In genomic region chr21:43786423-43787179, GRCh38 we compare ENCODE assay signal across 2 cellular contexts.
TF ChIP-seq lines count a peak whose summit lies in the region.

No MANE protein-coding gene starts in this region.

TF ChIP-seq in HepG2, 621 proteins besides CTCF, POLR2A, EP300 and RAD21 (continues in another document):
- TF ChIP-seq ZNF142 (CRISPR knock-in tag; IDR thresholded peaks at IDR 0.05) (no peak), KDM1A (CRISPR knock-in tag; IDR thresholded peaks at IDR 0.05) (peak; percentile 18; the same call in 1 of the 2 replicates), SMAD1 (CRISPR knock-in tag; IDR thresholded peaks at IDR 0.05; ENCODE audit: borderline replicate concordance, low read depth) (peak; percentile 26; the same call in 1 of the 2 replicates), ZNF543 (CRISPR knock-in tag; IDR thresholded peaks at IDR 0.05) (no peak), PREB (CRISPR knock-in tag; IDR thresholded peaks at IDR 0.05) (no peak), ARID4A (CRISPR knock-in tag; IDR thresholded peaks at IDR 0.05; ENCODE audit: borderline replicate concordance) (peak; percentile 45; the same call in 1 of the 2 replicates), ADNP (CRISPR knock-in tag; IDR thresholded peaks at IDR 0.05) (0 out of 2 replicates have a peak, but pooled peaks have one; percentile 45), ZBTB2 (CRISPR knock-in tag; IDR thresholded peaks at IDR 0.05; ENCODE audit: low read depth) (no peak), HDAC1 (CRISPR knock-in tag; IDR thresholded peaks at IDR 0.05) (0 out of 2 replicates have a peak, but pooled peaks have one; percentile 16)

TF ChIP-seq in WTC11, 78 proteins besides CTCF, POLR2A, EP300 and RAD21:
- TF ChIP-seq SOX15 (CRISPR knock-in tag; IDR thresholded peaks at IDR 0.05) (no peak), FOXK1 (CRISPR knock-in tag; IDR thresholded peaks at IDR 0.05) (no peak), E2F1 (CRISPR knock-in tag; IDR thresholded peaks at IDR 0.05) (no peak), E2F4 (CRISPR knock-in tag; IDR thresholded peaks at IDR 0.05; ENCODE audit: borderline replicate concordance, low read depth) (no peak), NR3C1 (CRISPR knock-in tag; conservative IDR thresholded peaks at IDR 0.05; ENCODE audit: low read depth) (no peak), NFATC4 (CRISPR knock-in tag; IDR thresholded peaks at IDR 0.05) (no peak), ARID4B (CRISPR knock-in tag; IDR thresholded peaks at IDR 0.05; ENCODE audit: borderline replicate concordance) (no peak), CREM (CRISPR knock-in tag; IDR thresholded peaks at IDR 0.05) (no peak), GTF2I (CRISPR knock-in tag; conservative IDR thresholded peaks at IDR 0.05) (no peak), TEAD1 (CRISPR knock-in tag; IDR thresholded peaks at IDR 0.05) (no peak), ZBTB43 (CRISPR knock-in tag; IDR thresholded peaks at IDR 0.05) (peak; percentile 87; the same call in 1 of the 2 replicates), NR2C2 (CRISPR knock-in tag; IDR thresholded peaks at IDR 0.05) (0 out of 2 replicates have a peak, but pooled peaks have one; percentile 46)
TF ChIP-seq in WTC11: peak in this region for 2.
